In the genomic region with DNA sequence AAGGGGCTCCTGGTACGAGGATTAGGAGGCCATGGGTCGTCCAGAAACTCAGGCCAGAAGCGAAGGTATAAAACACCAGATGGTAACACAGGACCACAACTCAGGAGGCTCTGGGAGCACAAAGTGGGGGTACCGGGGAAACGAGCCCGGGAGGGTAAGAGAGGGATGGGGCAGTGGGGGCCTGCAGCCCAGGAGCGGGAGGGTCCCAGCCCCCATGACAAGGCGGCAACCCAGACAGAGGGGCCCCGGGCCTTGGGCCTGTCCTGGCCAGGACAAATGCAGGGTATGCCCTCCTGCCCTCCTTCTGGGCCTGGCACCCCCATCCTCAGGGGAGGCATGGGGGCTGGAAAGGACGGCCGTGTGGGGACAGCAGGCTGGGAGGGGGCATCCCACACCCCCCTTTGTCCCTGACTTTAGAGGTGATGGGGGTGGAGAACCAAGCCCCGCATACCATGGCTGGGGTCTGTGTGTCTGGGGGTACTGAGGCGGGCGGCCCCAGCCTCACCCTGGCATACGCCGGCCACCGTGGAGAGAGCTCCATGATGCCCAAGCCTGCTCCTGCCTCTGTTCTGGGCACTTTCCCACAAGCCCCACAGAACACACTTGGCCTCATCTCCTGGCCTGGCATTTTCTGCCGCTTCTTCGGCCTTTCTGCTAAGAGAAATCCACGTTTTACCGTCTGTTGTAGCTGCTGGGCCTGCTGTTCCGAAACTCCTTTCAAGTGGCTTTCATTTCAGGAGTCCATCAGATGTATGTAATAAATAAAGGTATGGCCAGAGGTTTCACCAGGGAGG, we compare ENCODE assay signal across 12 cellular contexts. TPM values are rescaled to one million over a fixed set of nuclear protein-coding genes. Genes with fewer than 3 reads are reported as not detected.
DNase-seq lines count a peak whose midpoint lies in the region; ATAC-seq and TF ChIP-seq lines count a peak whose summit lies in the region.
"Had no signal": no experiment of that assay in that cellular context is flagged by ENCODE, and none has a peak within 500 bp of the region (broad histone marks: within the 10 kb centered on the region; RNA-seq: fewer than 3 reads in every experiment).

No MANE protein-coding gene starts in this region.

- H3K9me3 ChIP-seq in SJCRH30 (replicated peaks) = no peaks in the 10 kb centered on the region
- H3K9me3 ChIP-seq in gastroesophageal sphincter = no peaks in the 10 kb centered on the region
- no peaks in the 10 kb centered on the region for H3K9me3 ChIP-seq in spleen
- no peaks in the 10 kb centered on the region for H3K9me3 ChIP-seq in PC-3 (ENCODE audit: low read length)

- TF ChIP-seq EP300 in gastroesophageal sphincter (IDR thresholded peaks at IDR 0.05) = no peak

- H3K4me3 ChIP-seq in SJCRH30 = no peak overlapping the region
- no peak overlapping the region for H3K4me3 ChIP-seq in gastroesophageal sphincter
- no peak overlapping the region for H3K4me3 ChIP-seq in spleen
- no peak overlapping the region for H3K4me3 ChIP-seq in PC-3 (ENCODE audit: low read length)

- peaks cover 23% of the 10 kb centered on the region for H3K36me3 Mint-ChIP-seq in activated CD4-positive, alpha-beta T cell treated with anti-CD3 and anti-CD28 coated beads, Interleukin-2, amount 10 ng/mL, durations not matched to agents 7 days and 5 days (ENCODE audit: low read depth)
- H3K36me3 Mint-ChIP-seq: naive thymus-derived CD8-positive, alpha-beta T cell had no signal

- H3K27ac Mint-ChIP-seq in activated CD4-positive, alpha-beta T cell treated with anti-CD3 and anti-CD28 coated beads, Interleukin-2, amount 10 ng/mL, durations not matched to agents 7 days and 5 days = no peak overlapping the region

- H3K9me3 Mint-ChIP-seq in activated CD4-positive, alpha-beta T cell treated with anti-CD3 and anti-CD28 coated beads, Interleukin-2, amount 10 ng/mL, durations not matched to agents 7 days and 5 days = no peaks in the 10 kb centered on the region
- H3K9me3 Mint-ChIP-seq: naive thymus-derived CD8-positive, alpha-beta T cell had no signal

- DNase-seq in activated CD4-positive, alpha-beta T cell treated with anti-CD3 and anti-CD28 coated beads, Interleukin-2, amount 10 ng/mL, durations not matched to agents 7 days and 5 days = peak; percentile 16
- DNase-seq in activated CD4-positive, alpha-beta T cell treated with anti-CD3 and anti-CD28 coated beads for 4 hours = no peak
- DNase-seq in SJCRH30 (no peak), spleen (peak; percentile 67), PC-3 (no peak), NCI-H1436 (lab: John Stamatoyannopoulos, UW) (no peak)
- DNase-seq: caudate nucleus, DMS79 treated with DMSO at 0.1 percent for 48 hours, NCI-H1930 had no signal

- peaks cover 56% of the 10 kb centered on the region for H3K4me1 Mint-ChIP-seq in activated CD4-positive, alpha-beta T cell treated with anti-CD3 and anti-CD28 coated beads, Interleukin-2, amount 10 ng/mL, durations not matched to agents 7 days and 5 days

- peaks cover 4% of the 10 kb centered on the region; the same call in 1 of the 2 replicates for H3K4me1 ChIP-seq in SJCRH30
- H3K4me1 ChIP-seq in gastroesophageal sphincter = peaks cover 0 to 15% (median 11%) of the 10 kb centered on the region in 3 donors
- peaks cover 19 to 39% (median 28%) of the 10 kb centered on the region in 6 donors for H3K4me1 ChIP-seq in spleen
- peaks cover 19% of the 10 kb centered on the region for H3K4me1 ChIP-seq in PC-3 (ENCODE audit: insufficient read depth, low read length)

- intact Hi-C loops in spleen (cut with DNase I; ENCODE audit: low total_unique reads) (no loop called here), PC-3 (cut with micrococcal nuclease) (no loop called here)

- H3K27ac ChIP-seq in SJCRH30 = peak overlapping the region; percentile 25
- H3K27ac ChIP-seq in gastroesophageal sphincter = peak overlapping the region in 1 of 4 donors; percentile 29
- peak overlapping the region in 4 of 8 donors; percentile 26 to 58 (median 43) for H3K27ac ChIP-seq in spleen
- no peak overlapping the region for H3K27ac ChIP-seq in PC-3 (ENCODE audit: low read length)

- H3K36me3 ChIP-seq in SJCRH30 (no peaks in the 10 kb centered on the region), gastroesophageal sphincter (no peaks in the 10 kb centered on the region), spleen (no peaks in the 10 kb centered on the region), PC-3 (ENCODE audit: low read depth, low read length) (no peaks in the 10 kb centered on the region)

- BruUV-seq in PC-3 (replicated peaks; lab: Mats Ljungman, UMichigan) = no TSS peak

- H2AFZ ChIP-seq in PC-3 (ENCODE audit: low read length) = no peak overlapping the region

- H3K4me2 ChIP-seq in PC-3 (ENCODE audit: low read length) = no peak overlapping the region

- TF ChIP-seq POLR2A in gastroesophageal sphincter (IDR thresholded peaks at IDR 0.05) (no peak), spleen (IDR thresholded peaks at IDR 0.05) (no peak)

- H3K79me2 ChIP-seq in PC-3 (ENCODE audit: low read length) = no peaks in the 10 kb centered on the region

- H3K4me3 Mint-ChIP-seq in activated CD4-positive, alpha-beta T cell treated with anti-CD3 and anti-CD28 coated beads, Interleukin-2, amount 10 ng/mL, durations not matched to agents 7 days and 5 days = no peak overlapping the region
- H3K4me3 Mint-ChIP-seq: naive thymus-derived CD8-positive, alpha-beta T cell had no signal

- H3K27me3 ChIP-seq in SJCRH30 (no peaks in the 10 kb centered on the region), gastroesophageal sphincter (peaks cover 4% of the 10 kb centered on the region), spleen (replicated peaks in 1 of 7) (peaks cover 0 to 28% (median 3%) of the 10 kb centered on the region in 7 donors), PC-3 (ENCODE audit: low read length) (no peaks in the 10 kb centered on the region)

- no peaks in the 10 kb centered on the region for H3K27me3 Mint-ChIP-seq in activated CD4-positive, alpha-beta T cell treated with anti-CD3 and anti-CD28 coated beads, Interleukin-2, amount 10 ng/mL, durations not matched to agents 7 days and 5 days

- CTCF ChIA-PET in activated CD4-positive, alpha-beta T cell treated with anti-CD3 and anti-CD28 coated beads, Interleukin-2, amount 10 ng/mL, durations not matched to agents 7 days and 5 days (lab: Charles Lee) = interaction anchor here (0.5 to 1.5 kb wide), 4 partner anchors 17 to 123 kb away, joined by 3 read pairs; no protein-coding TSS in a partner anchor
- CTCF ChIA-PET in PC-3 (lab: Charles Lee) = interaction anchor here (0.6 kb wide), 1 partner anchor 51 kb away, joined by 3 read pairs; no protein-coding TSS in a partner anchor

- no peaks in the 10 kb centered on the region for H3K9me2 ChIP-seq in PC-3 (replicated peaks; ENCODE audit: low read length)

- H3K9ac ChIP-seq in PC-3 (ENCODE audit: low read length) = no peak overlapping the region

- TF ChIP-seq CTCF in gastroesophageal sphincter (IDR thresholded peaks at IDR 0.05) = no peak
- TF ChIP-seq CTCF in spleen (IDR thresholded peaks at IDR 0.05 in 8 of 11, conservative IDR thresholded peaks at IDR 0.05 in 3 of 11) = no peak
- no peak for TF ChIP-seq CTCF in PC-3 (conservative IDR thresholded peaks at IDR 0.05; ENCODE audit: low read depth, low read length)

- POLR2A ChIA-PET in activated CD4-positive, alpha-beta T cell treated with anti-CD3 and anti-CD28 coated beads, Interleukin-2, amount 10 ng/mL, durations not matched to agents 7 days and 5 days (lab: Charles Lee) = no interaction called here
- POLR2A ChIA-PET in PC-3 (lab: Charles Lee; ENCODE audit: unreplicated experiment) = no interaction called here

- ATAC-seq in gastroesophageal sphincter = peak; percentile 4
- no peak for ATAC-seq in PC-3
- no peak for ATAC-seq in GM18511 (IDR thresholded peaks at IDR 0.05; ENCODE audit: unreplicated experiment)
- ATAC-seq: naive thymus-derived CD8-positive, alpha-beta T cell had no signal

- 95 to 97% methylated on average over 5 to 10 of the region's 22 CpGs for WGBS in gastroesophageal sphincter (ENCODE audit: low coverage in 1 of 2), 2 donors
- 90 to 95% (median 92%) methylated on average over 18 to 22 of the region's 22 CpGs for WGBS in spleen, 5 donors

- H3F3A ChIP-seq in PC-3 (ENCODE audit: low read length, unreplicated experiment) = no peaks in the 10 kb centered on the region

- H4K20me1 ChIP-seq in PC-3 (ENCODE audit: low read length) = no peaks in the 10 kb centered on the region

RNA-seq across cellular contexts. Expression of gene EXOC3, which starts 46.9 kb away (rescaled TPM):
- 10 to 100 TPM; 65.5 to 79.0 TPM for total RNA-seq in activated CD4-positive, alpha-beta T cell treated with anti-CD3 and anti-CD28 coated beads, Interleukin-2, amount 10 ng/mL, durations not matched to agents 7 days and 5 days
- 10.2 and 10.4 TPM in 2 replicates for total RNA-seq in SJCRH30 (2014; rRNA removed; shearing (Covaris generic))
- 10 to 100 TPM; 46.4 to 92.7 (median 60.3) TPM for total RNA-seq in gastroesophageal sphincter
- 10 to 100 TPM; 61.5 to 87.0 (median 77.5) TPM for total RNA-seq in spleen
- polyA plus RNA-seq in spleen = 10 to 100 TPM; 22.7 to 62.0 (median 57.8) TPM
- total RNA-seq in PC-3 (2014; rRNA removed) = 31.3 and 42.1 TPM in 2 replicates

Comparison
In these comparisons a context has a peak if more than half of its experiments do, and no peak if none do; other contexts are left out.
1. DNase-seq: peak in activated CD4-positive, alpha-beta T cell treated with anti-CD3 and anti-CD28 coated beads, Interleukin-2, amount 10 ng/mL, durations not matched to agents 7 days and 5 days (single experiment) and spleen (single experiment); none in activated CD4-positive, alpha-beta T cell treated with anti-CD3 and anti-CD28 coated beads for 4 hours (0 of 2), SJCRH30 (0 of 2), PC-3 (single experiment) and NCI-H1436 (single experiment).